15 cellular contexts compared by ENCODE assay signal in genomic region chr6:7414811-7415210, GRCh38. TPM values are rescaled to one million over a fixed set of nuclear protein-coding genes. Genes with fewer than 3 reads are reported as not detected.
DNase-seq lines count a peak whose midpoint lies in the region; ATAC-seq and TF ChIP-seq lines count a peak whose summit lies in the region.
"Had no signal": no experiment of that assay in that cellular context is flagged by ENCODE, and none has a peak within 500 bp of the region (broad histone marks: within the 10 kb centered on the region; RNA-seq: fewer than 3 reads in every experiment).

No MANE protein-coding gene starts in this region.

- no peaks in the 10 kb centered on the region for H3K79me2 ChIP-seq in GM23248 (ENCODE audit: insufficient read depth)
- H3K79me2 ChIP-seq in hepatocyte, result no peaks in the 10 kb centered on the region

- H3K4me1 ChIP-seq in GM23248 (ENCODE audit: insufficient read depth), result peaks cover 19% of the 10 kb centered on the region
- H3K4me1 ChIP-seq in adipocyte (ENCODE audit: control insufficient read depth, insufficient read depth, low read length), result peaks cover 18% of the 10 kb centered on the region
- peaks cover 34% of the 10 kb centered on the region for H3K4me1 ChIP-seq in hepatocyte (ENCODE audit: insufficient read depth)
- no peaks in the 10 kb centered on the region for H3K4me1 ChIP-seq in upper lobe of right lung
- H3K4me1 ChIP-seq: SJCRH30 had no signal

- H3K4me3 ChIP-seq in GM23248 (no peak overlapping the region), adipocyte (ENCODE audit: low read length) (peak overlapping the region; percentile 20), hepatocyte (no peak overlapping the region), upper lobe of right lung (no peak overlapping the region)
- H3K4me3 ChIP-seq: dorsolateral prefrontal cortex, SJCRH30 had no signal

- peaks cover 16% of the 10 kb centered on the region; the same call in 1 of the 2 replicates for H3F3A ChIP-seq in GM23248 (ENCODE audit: insufficient read depth)

- in situ Hi-C loops in GM23248 (cut with MboI), result no loop called here

- DNase-seq in GM23248 (peak; percentile 94), adipocyte (ENCODE audit: low read depth) (no peak), hepatocyte (ENCODE audit: low spot score) (peak; percentile 68), upper lobe of right lung (no peak), DMS153 (lab: John Stamatoyannopoulos, UW) (no peak), NCI-H2107 treated with DMSO at 0.1 percent for 48 hours (lab: John Stamatoyannopoulos, UW; ENCODE audit: unreplicated experiment) (no peak)
- DNase-seq: activated CD8-positive, alpha-beta memory T cell treated with anti-CD3 and anti-CD28 coated beads, Interleukin-2, amount 50 U/mL, for 4 hours; activated naive CD8-positive, alpha-beta T cell treated with anti-CD3 and anti-CD28 coated beads, Interleukin-2, amount 10 ng/mL, durations not matched to agents 7 days and 5 days; dorsolateral prefrontal cortex; left ventricle myocardium superior; NCI-H2081 treated with DMSO at 0.1 percent for 48 hours; NK-92 treated with Interleukin-12 subunit alpha and Interleukin-12 subunit beta, amount 100 ng/mL, for 24 hours; SJCRH30 had no signal

- no peak for TF ChIP-seq CTCF in hepatocyte (IDR thresholded peaks at IDR 0.05; ENCODE audit: poor library complexity)
- no peak for TF ChIP-seq CTCF in upper lobe of right lung (IDR thresholded peaks at IDR 0.05)

- ATAC-seq in upper lobe of right lung, result peak; percentile 70
- no peak for ATAC-seq in HG03378 (IDR thresholded peaks at IDR 0.05; ENCODE audit: unreplicated experiment)
- ATAC-seq: left ventricle myocardium superior had no signal

- H3K27ac ChIP-seq in GM23248 (peak overlapping the region; percentile 63), hepatocyte (peak overlapping the region; percentile 71), upper lobe of right lung (no peak overlapping the region)
- H3K27ac ChIP-seq: KMS-11, SJCRH30 had no signal

- H4K20me1 ChIP-seq in GM23248 (ENCODE audit: insufficient read depth) (no peaks in the 10 kb centered on the region), hepatocyte (ENCODE audit: insufficient read depth, poor library complexity, severe bottlenecking) (no peaks in the 10 kb centered on the region)

- H3K9me3 ChIP-seq in GM23248 (ENCODE audit: low read depth) (no peaks in the 10 kb centered on the region), adipocyte (ENCODE audit: control insufficient read depth, low read length) (no peaks in the 10 kb centered on the region), hepatocyte (ENCODE audit: low read depth) (no peaks in the 10 kb centered on the region), upper lobe of right lung (no peaks in the 10 kb centered on the region)
- H3K9me3 ChIP-seq: SJCRH30 had no signal

- WGBS in GM23248 (ENCODE audit: low coverage in 1 of 2, low lambda C conversion rate in 2 of 2, missing lambda C conversion rate in 2 of 2), 2 experiments, result 28 to 39% methylated on average over 7 of the region's 7 CpGs
- WGBS in hepatocyte (ENCODE audit: low lambda C conversion rate, missing lambda C conversion rate), result 41% methylated on average over 7 of the region's 7 CpGs

- H3K9me2 ChIP-seq in GM23248 (ENCODE audit: insufficient read depth) (no peaks in the 10 kb centered on the region), hepatocyte (replicated peaks; ENCODE audit: insufficient read depth) (no peaks in the 10 kb centered on the region)

- H2AFZ ChIP-seq in GM23248 (peak overlapping the region; percentile 55), hepatocyte (no peak overlapping the region)

- intact Hi-C loops in upper lobe of right lung (cut with DNase I), result no loop called here

- H3K27me3 ChIP-seq in GM23248 (replicated peaks; ENCODE audit: insufficient read depth), result no peaks in the 10 kb centered on the region
- no peaks in the 10 kb centered on the region for H3K27me3 ChIP-seq in adipocyte (replicated peaks; ENCODE audit: control insufficient read depth, insufficient read depth, low read length)
- no peaks in the 10 kb centered on the region for H3K27me3 ChIP-seq in hepatocyte
- H3K27me3 ChIP-seq in upper lobe of right lung, result no peaks in the 10 kb centered on the region
- H3K27me3 ChIP-seq: dorsolateral prefrontal cortex, SJCRH30 had no signal

- H3K9ac ChIP-seq in GM23248 (peak overlapping the region; percentile 53; the same call in 1 of the 2 replicates), adipocyte (ENCODE audit: low read length) (no peak overlapping the region)
- H3K9ac ChIP-seq: KMS-11 had no signal

- H3K4me2 ChIP-seq in GM23248 (ENCODE audit: unreplicated experiment) (peak overlapping the region; percentile 63), hepatocyte (peak overlapping the region; percentile 16)
- H3K4me2 ChIP-seq: KMS-11 had no signal

- peaks cover 48% of the 10 kb centered on the region for H3K36me3 ChIP-seq in GM23248 (ENCODE audit: low read depth)
- peaks cover 80% of the 10 kb centered on the region for H3K36me3 ChIP-seq in adipocyte (ENCODE audit: control insufficient read depth, insufficient read depth, low read length, severe bottlenecking)
- no peaks in the 10 kb centered on the region for H3K36me3 ChIP-seq in hepatocyte (replicated peaks; ENCODE audit: insufficient read depth, low read depth)
- H3K36me3 ChIP-seq in upper lobe of right lung, result peaks cover 87% of the 10 kb centered on the region

RNA-seq across cellular contexts. Expression of gene RIOK1, which starts 25.2 kb away (rescaled TPM):
- total RNA-seq in GM23248 (2014; rRNA removed; shearing (Covaris generic)), result 13.2 and 22.5 TPM in 2 replicates
- polyA plus RNA-seq in GM23248 (2016; fragmentation: Nextera tagmentation; extraction: Ambion mirVana) (22.4 and 26.4 TPM in 2 replicates), hepatocyte (19.2 and 19.6 TPM in 2 replicates)
- total RNA-seq in hepatocyte (15.5 and 15.6 TPM in 2 replicates), upper lobe of right lung (18.4 TPM)

RNA-seq across cellular contexts. Expression of gene CAGE1, which starts 25.3 kb away (rescaled TPM):
- not detected in 2 replicates for total RNA-seq in GM23248 (2014; rRNA removed; shearing (Covaris generic))
- not detected in 2 replicates for polyA plus RNA-seq in GM23248 (2016; fragmentation: Nextera tagmentation; extraction: Ambion mirVana)
- 0.17 TPM in 1 of 2 replicates, not detected in the other for total RNA-seq in hepatocyte
- not detected in 2 replicates for polyA plus RNA-seq in hepatocyte
- not detected for total RNA-seq in upper lobe of right lung
- total RNA-seq: left ventricle myocardium superior had no signal

Comparison
In these comparisons a context has a peak if more than half of its experiments do, and no peak if none do; other contexts are left out.
1. DNase-seq: peak in GM23248 (single experiment) and hepatocyte (single experiment); none in adipocyte (single experiment), upper lobe of right lung (single experiment), DMS153 (single experiment) and NCI-H2107 treated with DMSO at 0.1 percent for 48 hours (single experiment).